In the genomic region with DNA sequence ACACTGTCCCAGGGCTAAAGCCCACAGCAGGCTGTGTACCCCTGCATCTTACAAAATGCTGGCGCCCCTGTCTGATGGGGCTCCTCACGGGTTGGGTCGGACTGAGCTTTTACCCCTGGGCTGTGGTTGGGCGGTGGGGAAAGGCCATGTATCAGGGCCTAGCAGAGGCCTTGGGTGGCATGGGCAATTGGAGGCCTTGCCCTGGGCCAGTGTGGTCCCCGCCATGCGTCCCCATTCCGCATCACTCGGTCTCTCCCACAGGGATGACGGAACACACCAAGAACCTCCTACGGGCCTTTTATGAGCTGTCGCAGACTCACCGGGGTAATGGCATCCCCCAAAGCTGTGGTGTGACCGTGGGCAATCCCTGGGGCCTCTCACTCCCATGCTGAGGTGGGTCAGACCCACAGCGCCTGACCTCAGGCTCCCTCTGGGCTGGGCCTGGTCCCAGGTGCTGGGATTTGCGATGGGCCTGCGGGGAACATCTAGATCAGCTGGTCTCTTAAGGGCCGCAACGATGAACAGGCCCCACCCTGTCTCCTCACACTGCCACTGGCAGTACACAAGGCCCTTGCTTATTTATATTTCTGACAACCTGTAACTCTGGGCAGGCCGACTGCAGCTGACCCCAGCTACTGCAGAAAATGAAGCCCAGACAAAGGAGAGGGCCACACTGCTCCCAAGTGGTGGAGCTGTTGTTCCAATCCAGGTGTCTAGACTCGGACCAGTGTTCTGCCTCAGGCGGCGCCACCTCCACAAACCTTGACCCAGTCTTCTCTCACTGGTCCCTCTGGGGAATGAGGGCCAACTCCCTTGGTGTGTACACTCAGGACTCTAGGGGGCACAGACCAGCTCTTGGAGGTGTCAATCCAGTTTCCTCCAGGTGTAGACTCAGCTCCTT, we compare ENCODE assay signal across 19 cellular contexts. TPM values are rescaled to one million over a fixed set of nuclear protein-coding genes. Genes with fewer than 3 reads are reported as not detected.
DNase-seq lines count a peak whose midpoint lies in the region; ATAC-seq and TF ChIP-seq lines count a peak whose summit lies in the region.
"Had no signal": no experiment of that assay in that cellular context is flagged by ENCODE, and none has a peak within 500 bp of the region (broad histone marks: within the 10 kb centered on the region; RNA-seq: fewer than 3 reads in every experiment).

No MANE protein-coding gene starts in this region.

- H3K4me3 ChIP-seq in BLaER1, result 0 out of 2 replicates have a peak overlapping the region, but pooled peaks have one; percentile 29
- no peak overlapping the region for H3K4me3 ChIP-seq in PC-3 (ENCODE audit: low read length)
- H3K4me3 ChIP-seq in endodermal cell (ENCODE audit: low read length), result no peak overlapping the region
- no peak overlapping the region for H3K4me3 ChIP-seq in gastrocnemius medialis
- no peak overlapping the region for H3K4me3 ChIP-seq in esophagus muscularis mucosa
- H3K4me3 ChIP-seq: A549, GM12878 had no signal

- H3K27ac Mint-ChIP-seq in endodermal cell, result no peak overlapping the region

- no peaks in the 10 kb centered on the region for H3K9me3 ChIP-seq in BLaER1
- H3K9me3 ChIP-seq in PC-3 (ENCODE audit: low read length), result no peaks in the 10 kb centered on the region
- no peaks in the 10 kb centered on the region for H3K9me3 ChIP-seq in endodermal cell (ENCODE audit: control insufficient read depth, low read length)
- no peaks in the 10 kb centered on the region for H3K9me3 ChIP-seq in gastrocnemius medialis
- no peaks in the 10 kb centered on the region for H3K9me3 ChIP-seq in esophagus muscularis mucosa
- H3K9me3 ChIP-seq: A549 had no signal

- CTCF ChIA-PET in PC-3 (lab: Charles Lee), result no interaction called here

- H4K20me1 ChIP-seq in BLaER1 (no peaks in the 10 kb centered on the region), PC-3 (ENCODE audit: low read length) (no peaks in the 10 kb centered on the region)

- no peaks in the 10 kb centered on the region for H3K9me3 Mint-ChIP-seq in endodermal cell

- TF ChIP-seq EP300 in esophagus muscularis mucosa (IDR thresholded peaks at IDR 0.05), result no peak

- in situ Hi-C loops in gastrocnemius medialis (cut with MboI; ENCODE audit: low sequenced_read_pairs in 4 of 4), result loop anchor here in 1 of 4 donors (25.0 kb wide), 1 partner anchor 491 kb away; a partner anchor contains a TSS

- intact Hi-C loops in PC-3 (cut with micrococcal nuclease) (no loop called here), gastrocnemius medialis (cut with DNase I; ENCODE audit: low total_unique reads) (no loop called here), esophagus muscularis mucosa (cut with DNase I) (no loop called here)

- H3K9ac ChIP-seq in BLaER1 (peak overlapping the region; percentile 93; the same call in 1 of the 2 replicates), PC-3 (ENCODE audit: low read length) (no peak overlapping the region), endodermal cell (ENCODE audit: extremely low read depth, low read length, poor library complexity, severe bottlenecking) (no peak overlapping the region)

- H3K4me2 ChIP-seq in BLaER1, result peak overlapping the region; percentile 98
- H3K4me2 ChIP-seq in PC-3 (ENCODE audit: low read length), result no peak overlapping the region
- H3K4me2 ChIP-seq: A549 had no signal

- H3K27me3 Mint-ChIP-seq in endodermal cell (ENCODE audit: insufficient read depth), result no peaks in the 10 kb centered on the region

- H3K79me2 ChIP-seq in PC-3 (ENCODE audit: low read length), result no peaks in the 10 kb centered on the region

- H3K4me1 ChIP-seq in BLaER1, result peaks cover 93% of the 10 kb centered on the region
- H3K4me1 ChIP-seq in PC-3 (ENCODE audit: insufficient read depth, low read length), result no peaks in the 10 kb centered on the region
- H3K4me1 ChIP-seq in endodermal cell (ENCODE audit: control insufficient read depth, insufficient read depth, low read length), result no peaks in the 10 kb centered on the region
- peaks cover 43 to 49% of the 10 kb centered on the region in 2 donors for H3K4me1 ChIP-seq in gastrocnemius medialis
- peaks cover 26 to 39% (median 28%) of the 10 kb centered on the region in 4 donors for H3K4me1 ChIP-seq in esophagus muscularis mucosa
- H3K4me1 ChIP-seq: A549 had no signal

- DNase-seq in PC-3 (no peak), endodermal cell (peak; percentile 42), gastrocnemius medialis (peak in 1 of 2 donors; percentile 29), esophagus muscularis mucosa (ENCODE audit: extremely low spot score) (no peak)
- no peak for DNase-seq in effector CD8-positive, alpha-beta T cell (lab: John Stamatoyannopoulos, UW)
- DNase-seq: DMS79, KG1, NCI-H1048, NCI-H146, NCI-H226, NCI-H69 had no signal

- WGBS in endodermal cell (ENCODE audit: insufficient coverage in 1 of 2, insufficient read length in 1 of 2), 2 experiments, result 93 to 95% methylated on average over 17 to 22 of the region's 22 CpGs
- 89% methylated on average over 21 of the region's 22 CpGs for WGBS in esophagus muscularis mucosa

- H3K9me2 ChIP-seq in PC-3 (replicated peaks; ENCODE audit: low read length), result no peaks in the 10 kb centered on the region

- H3K27ac ChIP-seq in BLaER1 (peak overlapping the region; percentile 98), PC-3 (ENCODE audit: low read length) (no peak overlapping the region), endodermal cell (ENCODE audit: low read depth, low read length) (no peak overlapping the region), gastrocnemius medialis (peak overlapping the region; percentile 97 to 100 (median 98)), esophagus muscularis mucosa (replicated peaks in 1 of 4) (no peak overlapping the region)
- H3K27ac ChIP-seq: A549 had no signal

- ATAC-seq in PC-3 (no peak), gastrocnemius medialis (no peak), HG03196 (IDR thresholded peaks at IDR 0.05; ENCODE audit: unreplicated experiment) (no peak)
- ATAC-seq: A549, GM12878, HCT116, Right ventricle myocardium inferior had no signal

- no peaks in the 10 kb centered on the region for H3K4me1 Mint-ChIP-seq in endodermal cell

- no peaks in the 10 kb centered on the region for H3K27me3 ChIP-seq in BLaER1
- no peaks in the 10 kb centered on the region for H3K27me3 ChIP-seq in PC-3 (ENCODE audit: low read length)
- H3K27me3 ChIP-seq in endodermal cell (ENCODE audit: control insufficient read depth, insufficient read depth, low read length, poor library complexity, severe bottlenecking), result no peaks in the 10 kb centered on the region
- H3K27me3 ChIP-seq in gastrocnemius medialis, result no peaks in the 10 kb centered on the region
- H3K27me3 ChIP-seq in esophagus muscularis mucosa, result no peaks in the 10 kb centered on the region

- TF ChIP-seq POLR2A in gastrocnemius medialis (IDR thresholded peaks at IDR 0.05), result no peak
- TF ChIP-seq POLR2A in esophagus muscularis mucosa (IDR thresholded peaks at IDR 0.05; ENCODE audit: low read depth), result no peak

- TF ChIP-seq CTCF in PC-3 (conservative IDR thresholded peaks at IDR 0.05; ENCODE audit: low read depth, low read length), result 0 out of 2 replicates have a peak, but pooled peaks have one; percentile 8
- TF ChIP-seq CTCF in endodermal cell (conservative IDR thresholded peaks at IDR 0.05), result no peak
- TF ChIP-seq CTCF in gastrocnemius medialis (IDR thresholded peaks at IDR 0.05 in 4 of 5, conservative IDR thresholded peaks at IDR 0.05 in 1 of 5), result no peak
- no peak for TF ChIP-seq CTCF in esophagus muscularis mucosa (IDR thresholded peaks at IDR 0.05)

- POLR2A ChIA-PET in PC-3 (lab: Charles Lee; ENCODE audit: unreplicated experiment), result no interaction called here

- H3F3A ChIP-seq in PC-3 (ENCODE audit: low read length, unreplicated experiment), result no peaks in the 10 kb centered on the region

- H3K36me3 ChIP-seq in BLaER1 (0 out of 2 replicates have a peak, but pooled peaks cover 3% of the 10 kb centered on the region), PC-3 (ENCODE audit: low read depth, low read length) (no peaks in the 10 kb centered on the region), endodermal cell (ENCODE audit: control insufficient read depth, insufficient read depth, low read length) (peaks cover 26% of the 10 kb centered on the region), gastrocnemius medialis (peaks cover 0 to 31% of the 10 kb centered on the region in 2 donors), esophagus muscularis mucosa (peaks cover 24 to 95% (median 67%) of the 10 kb centered on the region in 4 donors)

- no peak overlapping the region for H2AFZ ChIP-seq in PC-3 (ENCODE audit: low read length)

- peaks cover 42% of the 10 kb centered on the region for H3K36me3 Mint-ChIP-seq in endodermal cell (ENCODE audit: low read depth)

- BruUV-seq in PC-3 (replicated peaks; lab: Mats Ljungman, UMichigan), result no TSS peak

- H3K4me3 Mint-ChIP-seq in endodermal cell, result no peak overlapping the region

RNA-seq across cellular contexts. Expression of a gene that starts 12.3 kb away (rescaled TPM):
- not detected in 2 replicates for total RNA-seq in PC-3 (2014; rRNA removed)
- total RNA-seq in endodermal cell, result 1 to 10 TPM in 1 of 2 donors, under 1 TPM in 1; 0.57 to 1.1 TPM
- 0.61 TPM for polyA plus RNA-seq in endodermal cell (2013, experiment 1 of 2)
- 0.17 TPM for polyA plus RNA-seq in endodermal cell (2013, experiment 2 of 2)
- under 1 TPM in 1 of 4 donors, not detected in 3; 0.42 TPM for total RNA-seq in gastrocnemius medialis
- total RNA-seq in esophagus muscularis mucosa, result under 1 TPM in 3 of 4 donors, not detected in 1; 0.29 to 0.65 (median 0.33) TPM
- total RNA-seq: G401, GM12878, M059J, Right ventricle myocardium inferior had no signal
- polyA plus RNA-seq: A549, GM12878 had no signal

RNA-seq across cellular contexts. Expression of a gene that starts 14.5 kb away (rescaled TPM):
- total RNA-seq in PC-3 (2014; rRNA removed), result 41.7 and 45.5 TPM in 2 replicates
- 10 to 100 TPM; 42.7 to 54.1 TPM for total RNA-seq in endodermal cell
- 22.8 TPM for polyA plus RNA-seq in endodermal cell (2013, experiment 1 of 2)
- 20.1 TPM for polyA plus RNA-seq in endodermal cell (2013, experiment 2 of 2)
- 10 to 100 TPM; 36.4 to 63.8 (median 50.1) TPM for total RNA-seq in gastrocnemius medialis
- total RNA-seq in esophagus muscularis mucosa, result 10 to 100 TPM; 23.3 to 36.1 (median 31.1) TPM

RNA-seq across cellular contexts. Expression of a gene that starts 38.8 kb away (rescaled TPM):
- total RNA-seq in PC-3 (2014; rRNA removed) (0.80 TPM in 1 of 2 replicates, not detected in the other), endodermal cell (1 to 10 TPM; 1.4 to 3.7 TPM), gastrocnemius medialis (1 to 10 TPM in 1 of 4 donors, under 1 TPM in 2, not detected in 1; 0.16 to 1.7 (median 0.72) TPM), esophagus muscularis mucosa (1 to 10 TPM in 1 of 4 donors, under 1 TPM in 3; 0.13 to 1.1 (median 0.58) TPM)
- polyA plus RNA-seq in endodermal cell (2013, experiment 1 of 2), result 2.7 TPM
- 1.9 TPM for polyA plus RNA-seq in endodermal cell (2013, experiment 2 of 2)
- total RNA-seq: M059J had no signal

Comparison
In these comparisons a context has a peak if more than half of its experiments do, and no peak if none do; other contexts are left out.
1. H3K27ac ChIP-seq: peak in BLaER1 (single experiment) and gastrocnemius medialis (4 of 4); none in PC-3 (single experiment), endodermal cell (single experiment) and esophagus muscularis mucosa (0 of 4).